Comparison of ENCODE assay signal across 9 cellular contexts in genomic region chr5:167406503-167406902, GRCh38.
"Had no signal": no experiment of that assay in that cellular context is flagged by ENCODE, and none has a peak within 500 bp of the region (broad histone marks: within the 10 kb centered on the region; RNA-seq: fewer than 3 reads in every experiment).

No MANE protein-coding gene starts in this region.

- H3K9ac ChIP-seq: GM23248 had no signal

- ATAC-seq: GM23338, HCT116 had no signal

- H3K4me3 ChIP-seq: GM23248, GM23338, HAP-1 had no signal

- H3K27ac ChIP-seq: GM23248 had no signal

- H2AFZ ChIP-seq: GM23248, GM23338 had no signal

- DNase-seq: GM23248, GOT3, H7, H9, HCEC 1CT, HFFc6 had no signal

- H3K9me3 ChIP-seq: HAP-1 had no signal

- H3K4me2 ChIP-seq: GM23338 had no signal

- H3K36me3 ChIP-seq: HAP-1 had no signal
